Comparison of ENCODE assay signal across 8 cellular contexts in genomic region chr14:50318031-50318626, GRCh38. TPM values are rescaled to one million over a fixed set of nuclear protein-coding genes. Genes with fewer than 3 reads are reported as not detected.
DNase-seq lines count a peak whose midpoint lies in the region; ATAC-seq and TF ChIP-seq lines count a peak whose summit lies in the region.

No MANE protein-coding gene starts in this region.

- no peaks in the 10 kb centered on the region for H3K27me3 Mint-ChIP-seq in glutamatergic neuron (ENCODE audit: unreplicated experiment)

- H2AFZ ChIP-seq in SU-DHL-6 (ENCODE audit: low read depth, low read length, severe bottlenecking), result no peak overlapping the region

- H3K4me1 ChIP-seq in A673 (ENCODE audit: insufficient read depth, low read length, poor library complexity, severe bottlenecking) (peaks cover 3% of the 10 kb centered on the region), uterus (no peaks in the 10 kb centered on the region)

- H3K79me2 ChIP-seq in SU-DHL-6 (ENCODE audit: insufficient read depth, low read length), result peaks cover 55% of the 10 kb centered on the region

- H3K27ac ChIP-seq in A673 (ENCODE audit: low read depth, low read length, poor library complexity, severe bottlenecking), result no peak overlapping the region
- no peak overlapping the region for H3K27ac ChIP-seq in SU-DHL-6 (ENCODE audit: low read depth, low read length)
- H3K27ac ChIP-seq in uterus, result peak overlapping the region in 1 of 2 donors; percentile 87

- peaks cover 1% of the 10 kb centered on the region for H3K9me3 Mint-ChIP-seq in glutamatergic neuron (ENCODE audit: unreplicated experiment)

- H3K4me1 Mint-ChIP-seq in glutamatergic neuron (ENCODE audit: low read depth, unreplicated experiment), result peaks cover 9% of the 10 kb centered on the region

- no peak for TF ChIP-seq POLR2A in uterus (IDR thresholded peaks at IDR 0.05)

- POLR2A ChIA-PET in A673 (lab: Charles Lee; ENCODE audit: low non-redundant PET), result no interaction called here

- no peak for ATAC-seq in GM19035 (IDR thresholded peaks at IDR 0.05; ENCODE audit: unreplicated experiment)

- H3K9me3 ChIP-seq in A673 (ENCODE audit: low read depth, low read length, poor library complexity, severe bottlenecking) (no peaks in the 10 kb centered on the region), SU-DHL-6 (ENCODE audit: insufficient read depth, low read length) (peaks cover 6% of the 10 kb centered on the region; the same call in 1 of the 2 replicates), uterus (no peaks in the 10 kb centered on the region)

- H3K27ac Mint-ChIP-seq in glutamatergic neuron (ENCODE audit: unreplicated experiment), result no peak overlapping the region

- H3K36me3 ChIP-seq in A673 (ENCODE audit: insufficient read depth, low read length, poor library complexity, severe bottlenecking) (peaks cover 6% of the 10 kb centered on the region), SU-DHL-6 (ENCODE audit: low read length) (peaks cover 16% of the 10 kb centered on the region), uterus (no peaks in the 10 kb centered on the region)

- no peaks in the 10 kb centered on the region for H4K20me1 ChIP-seq in SU-DHL-6 (ENCODE audit: low read depth, low read length)

- peak; percentile 44 for DNase-seq in A673 (ENCODE audit: low spot score)
- peak; percentile 42 for DNase-seq in H4 (ENCODE audit: low spot score)
- no peak for DNase-seq in glutamatergic neuron
- DNase-seq in uterus, result no peak
- no peak for DNase-seq in middle frontal gyrus (ENCODE audit: extremely low spot score, low spot score)
- no peak for DNase-seq in ecto neural progenitor cell (ENCODE audit: low spot score)

- CTCF ChIA-PET in A673 (lab: Charles Lee), result interaction anchor here (0.6 to 1.0 kb wide), 3 partner anchors 84 to 210 kb away, joined by 3 to 5 read pairs (median 3); no protein-coding TSS in a partner anchor

- TF ChIP-seq CTCF in A673 (conservative IDR thresholded peaks at IDR 0.05; ENCODE audit: low read depth, low read length) (peak; percentile 67), SU-DHL-6 (IDR thresholded peaks at IDR 0.05; ENCODE audit: insufficient read depth, low read length, poor library complexity, severe bottlenecking) (peak; percentile 46), glutamatergic neuron (IDR thresholded peaks at IDR 0.05; ENCODE audit: partially characterized antibody, unreplicated experiment) (peak; percentile 64), uterus (IDR thresholded peaks at IDR 0.05) (peak; percentile 62 to 78 (median 66))

- peaks cover 9% of the 10 kb centered on the region for H3F3A ChIP-seq in SU-DHL-6 (ENCODE audit: insufficient read depth)

- H3K4me3 ChIP-seq in A673 (ENCODE audit: low read depth, low read length, poor library complexity, severe bottlenecking), result no peak overlapping the region
- H3K4me3 ChIP-seq in SU-DHL-6 (ENCODE audit: insufficient read depth, low read length, poor library complexity, severe bottlenecking), result no peak overlapping the region
- no peak overlapping the region for H3K4me3 ChIP-seq in uterus

- no TSS peak for BruUV-seq in A673 (replicated peaks; lab: Mats Ljungman, UMichigan)

- peaks cover 17% of the 10 kb centered on the region for H3K36me3 Mint-ChIP-seq in glutamatergic neuron (ENCODE audit: unreplicated experiment)

- no peaks in the 10 kb centered on the region for H3K9me2 ChIP-seq in SU-DHL-6 (replicated peaks; ENCODE audit: insufficient read depth, low read length)

- H3K9ac ChIP-seq in SU-DHL-6 (ENCODE audit: low read length), result no peak overlapping the region

- H3K4me2 ChIP-seq in SU-DHL-6 (ENCODE audit: low read depth, low read length, poor library complexity, severe bottlenecking), result no peak overlapping the region

- H3K27me3 ChIP-seq in A673 (replicated peaks; ENCODE audit: insufficient read depth, low read depth, low read length, poor library complexity) (no peaks in the 10 kb centered on the region), SU-DHL-6 (ENCODE audit: low read length) (no peaks in the 10 kb centered on the region), uterus (no peaks in the 10 kb centered on the region)

- intact Hi-C loops in A673 (cut with micrococcal nuclease; ENCODE audit: unreplicated experiment), result no loop called here
- intact Hi-C loops in uterus (cut with DNase I; ENCODE audit: low total_unique reads), result loop anchor here (2.0 kb wide), 1 partner anchor 215 kb away; the partner anchor contains the start of gene MAP4K5

- H3K4me3 Mint-ChIP-seq in glutamatergic neuron (ENCODE audit: unreplicated experiment), result no peak overlapping the region

RNA-seq across cellular contexts. Expression of gene DMAC2L, which starts 6.0 kb away (rescaled TPM):
- total RNA-seq in A673 (2021) (18.4 and 20.4 TPM in 2 replicates), glutamatergic neuron (ENCODE audit: unreplicated experiment) (22.7 TPM), uterus (10 to 100 TPM; 13.1 to 48.4 (median 20.4) TPM)
- total RNA-seq in H4 (2014; rRNA removed; shearing (Covaris generic)), result 7.7 and 8.5 TPM in 2 replicates

RNA-seq across cellular contexts. Expression of gene L2HGDH, which starts 6.1 kb away (rescaled TPM):
- total RNA-seq in A673 (2021) (17.4 and 22.9 TPM in 2 replicates), glutamatergic neuron (ENCODE audit: unreplicated experiment) (6.7 TPM), uterus (1 to 10 TPM in 3 of 4 donors, under 1 TPM in 1; 0.29 to 7.9 (median 2.5) TPM)
- 4.4 and 6.5 TPM in 2 replicates for total RNA-seq in H4 (2014; rRNA removed; shearing (Covaris generic))

Comparison
In these comparisons a context has a peak if more than half of its experiments do, and no peak if none do; other contexts are left out.
1. DNase-seq: peak in A673 (single experiment) and H4 (single experiment); none in glutamatergic neuron (single experiment), uterus (0 of 2), middle frontal gyrus (single experiment) and ecto neural progenitor cell (single experiment).
2. Peak in every context shown above with its lines, with median percentiles within 50 percentile points of each other: CTCF ChIP-seq.